Comparison of ENCODE assay signal across 16 cellular contexts in genomic region chr17:31388351-31388750, GRCh38. TPM values are rescaled to one million over a fixed set of nuclear protein-coding genes. Genes with fewer than 3 reads are reported as not detected.
DNase-seq lines count a peak whose midpoint lies in the region; FAIRE-seq and TF ChIP-seq lines count a peak whose summit lies in the region.
"Had no signal": no experiment of that assay in that cellular context is flagged by ENCODE, and none has a peak within 500 bp of the region (broad histone marks: within the 10 kb centered on the region; RNA-seq: fewer than 3 reads in every experiment).

No MANE protein-coding gene starts in this region.

- DNase-seq in CD14-positive monocyte (ENCODE audit: low spot score): no peak
- no peak for DNase-seq in H1 (ENCODE audit: low read depth in 1 of 2, low spot score in 2 of 2)
- DNase-seq in osteoblast (ENCODE audit: insufficient read length, low spot score, missing footprints): peak; percentile 70
- peak; percentile 39 for DNase-seq in type B pancreatic cell (ENCODE audit: extremely low spot score, unreplicated experiment)
- no peak for DNase-seq in dermis blood vessel endothelial cell
- DNase-seq in esophagus muscularis mucosa (ENCODE audit: extremely low spot score): no peak
- no peak for DNase-seq in T-helper 2 cell treated with Interferon-gamma antibody and Interleukin-4, amounts not matched to agents 5 μg/mL and 100 μg/mL, for 36 hours (ENCODE audit: low spot score)
- DNase-seq: BE2C; C1 segment of cervical spinal cord; Caco-2; CD4-positive, alpha-beta T cell had no signal

- no peak overlapping the region for H4K5ac ChIP-seq in H1 (ENCODE audit: insufficient read length, low read depth, low read length)

- H3K56ac ChIP-seq in H1 (replicated peaks; ENCODE audit: insufficient read length, low read depth, low read length): no peak overlapping the region

- H3K4me3 Mint-ChIP-seq in CD14-positive monocyte (peak overlapping the region; percentile 35 to 40), type B pancreatic cell (peak overlapping the region; percentile 53)
- H3K4me3 Mint-ChIP-seq in T-helper 2 cell treated with Interferon-gamma antibody and Interleukin-4, amounts not matched to agents 5 μg/mL and 100 μg/mL, for 36 hours: no peak overlapping the region
- H3K4me3 Mint-ChIP-seq: CD4-positive, alpha-beta T cell had no signal

- TF ChIP-seq CTCF in CD14-positive monocyte (IDR thresholded peaks at IDR 0.05): no peak
- no peak for TF ChIP-seq CTCF in H1 (IDR thresholded peaks at IDR 0.05; ENCODE audit: control extremely low read depth in 1 of 3, insufficient read depth in 1 of 3, low read depth in 1 of 3, low read length in 3 of 3)
- no peak for TF ChIP-seq CTCF in osteoblast (IDR thresholded peaks at IDR 0.05; ENCODE audit: extremely low read depth, low read depth, low read length)
- no peak for TF ChIP-seq CTCF in type B pancreatic cell (conservative IDR thresholded peaks at IDR 0.05)
- no peak for TF ChIP-seq CTCF in esophagus muscularis mucosa (IDR thresholded peaks at IDR 0.05)

- H3K4ac ChIP-seq in H1 (replicated peaks; ENCODE audit: insufficient read length, low read depth, low read length): no peak overlapping the region

- H3K79me1 ChIP-seq in H1 (ENCODE audit: low read depth, low read length): no peaks in the 10 kb centered on the region; the same call in 1 of the 2 replicates

- no peak overlapping the region for H2AK5ac ChIP-seq in H1 (ENCODE audit: low read depth, low read length)

- H2AFZ ChIP-seq in H1 (ENCODE audit: low read length) (no peak overlapping the region), osteoblast (ENCODE audit: low read length) (no peak overlapping the region)

- H3K36me3 ChIP-seq in H1 (ENCODE audit: control insufficient read depth in 2 of 4, insufficient read depth in 4 of 4, low read length in 3 of 4) (no peaks in the 10 kb centered on the region), osteoblast (ENCODE audit: insufficient read depth, low read length) (no peaks in the 10 kb centered on the region), esophagus muscularis mucosa (no peaks in the 10 kb centered on the region)
- H3K36me3 ChIP-seq: BE2C, HAP-1 had no signal

- H3K9me3 Mint-ChIP-seq in CD14-positive monocyte: peaks cover 0 to 16% (median 7%) of the 10 kb centered on the region in 7 donors
- H3K9me3 Mint-ChIP-seq in type B pancreatic cell: no peaks in the 10 kb centered on the region
- no peaks in the 10 kb centered on the region for H3K9me3 Mint-ChIP-seq in T-helper 2 cell treated with Interferon-gamma antibody and Interleukin-4, amounts not matched to agents 5 μg/mL and 100 μg/mL, for 36 hours
- H3K9me3 Mint-ChIP-seq: CD4-positive, alpha-beta T cell had no signal

- H3K4me1 ChIP-seq in H1 (replicated peaks in 1 of 4; ENCODE audit: control insufficient read depth in 3 of 4, insufficient read depth in 4 of 4, low read length in 3 of 4) (peaks cover 0 to 14% (median 9%) of the 10 kb centered on the region in 4 experiments; a peak in 6 of 7 replicates), osteoblast (ENCODE audit: insufficient read depth, low read length) (no peaks in the 10 kb centered on the region), esophagus muscularis mucosa (peaks cover 11 to 20% (median 16%) of the 10 kb centered on the region in 4 donors)
- H3K4me1 ChIP-seq: BE2C, Caco-2 had no signal

- H4K91ac ChIP-seq in H1 (replicated peaks; ENCODE audit: insufficient read length, low read length): peak overlapping the region; percentile 35

- TF ChIP-seq RAD21 in H1 (IDR thresholded peaks at IDR 0.05 in 1 of 2, conservative IDR thresholded peaks at IDR 0.05 in 1 of 2; ENCODE audit: low read depth in 2 of 2, low read length in 2 of 2): no peak

- FAIRE-seq in H1 (lab: Jason Lieb, UNC): no peak
- FAIRE-seq: D721Med, G401.6, GM12892 had no signal

- H3K4me2 ChIP-seq in H1 (ENCODE audit: insufficient read depth in 1 of 2, low read depth in 2 of 2, low read length in 2 of 2) (no peak overlapping the region), osteoblast (ENCODE audit: insufficient read depth, low read length) (no peak overlapping the region)

- intact Hi-C loops in CD14-positive monocyte (cut with micrococcal nuclease) (loop anchor here in 1 of 2 donors (2.0 kb wide), 1 partner anchor 136 kb away; no protein-coding TSS in a partner anchor), esophagus muscularis mucosa (cut with DNase I) (no loop called here)

- CTCF ChIA-PET in H1 (lab: Charles Lee; ENCODE audit: partially characterized antibody): interaction anchor here (0.6 to 3.1 kb wide), 19 partner anchors 8 to 1048 kb away, joined by 3 to 35 read pairs (median 5); no protein-coding TSS in a partner anchor

- H3K9me3 ChIP-seq in H1 (ENCODE audit: insufficient read depth in 2 of 2, low read depth in 1 of 2, low read length in 1 of 2) (no peaks in the 10 kb centered on the region), osteoblast (ENCODE audit: low read depth, low read length) (no peaks in the 10 kb centered on the region), esophagus muscularis mucosa (no peaks in the 10 kb centered on the region)
- H3K9me3 ChIP-seq: BE2C, Caco-2, HAP-1 had no signal

- H3K4me1 Mint-ChIP-seq in CD14-positive monocyte: peaks cover 16% of the 10 kb centered on the region
- H3K4me1 Mint-ChIP-seq in type B pancreatic cell (ENCODE audit: unreplicated experiment): peaks cover 7% of the 10 kb centered on the region
- H3K4me1 Mint-ChIP-seq in T-helper 2 cell treated with Interferon-gamma antibody and Interleukin-4, amounts not matched to agents 5 μg/mL and 100 μg/mL, for 36 hours (ENCODE audit: low read depth): no peaks in the 10 kb centered on the region

- WGBS in H1 (ENCODE audit: extremely low coverage in 1 of 2, insufficient coverage in 1 of 2, insufficient read length in 1 of 2, insufficient replicate concordance in 2 of 2, low coverage in 1 of 2, low lambda C conversion rate in 2 of 2, missing lambda C conversion rate in 1 of 2), 2 experiments: 88% methylated on average over 2 of the region's 2 CpGs; no CpG with 5 or more reads in 1 of the 2 experiments
- WGBS in esophagus muscularis mucosa: 83% methylated on average over 2 of the region's 2 CpGs

- no peak overlapping the region for H3K14ac ChIP-seq in H1 (ENCODE audit: insufficient read length)

- H2BK5ac ChIP-seq in H1 (ENCODE audit: low read depth, low read length): no peak overlapping the region

- H4K20me1 ChIP-seq in H1 (replicated peaks in 1 of 2; ENCODE audit: control insufficient read depth in 1 of 2, insufficient read depth in 2 of 2, low read length in 2 of 2) (peaks cover 2 to 5% of the 10 kb centered on the region in 2 experiments), osteoblast (ENCODE audit: insufficient read depth, low read length) (peaks cover 4% of the 10 kb centered on the region)

- no peak overlapping the region; the same call in 1 of the 2 replicates for H4K8ac ChIP-seq in H1 (ENCODE audit: extremely low read depth, insufficient read depth, low read length)

- H3K27me3 ChIP-seq in H1 (replicated peaks in 1 of 4; ENCODE audit: control insufficient read depth in 3 of 4, extremely low read depth in 1 of 4, insufficient read depth in 3 of 4, low read length in 3 of 4) (peaks cover 1 to 29% (median 22%) of the 10 kb centered on the region in 4 experiments), osteoblast (ENCODE audit: insufficient read depth, low read length) (peaks cover 37% of the 10 kb centered on the region), esophagus muscularis mucosa (peaks cover 3 to 47% (median 20%) of the 10 kb centered on the region in 4 donors)
- H3K27me3 ChIP-seq: BE2C had no signal

- no peak overlapping the region for H2BK15ac ChIP-seq in H1 (ENCODE audit: low read length)

- H3K79me2 ChIP-seq in H1 (ENCODE audit: control insufficient read depth in 1 of 2, insufficient read depth in 2 of 2, low read length in 2 of 2): no peaks in the 10 kb centered on the region
- H3K79me2 ChIP-seq in osteoblast (ENCODE audit: insufficient read depth, low read length): no peaks in the 10 kb centered on the region

- H3K4me3 ChIP-seq in H1 (ENCODE audit: extremely low read depth in 1 of 4, insufficient read depth in 2 of 4, low read depth in 3 of 4, low read length in 4 of 4) (no peak overlapping the region), osteoblast (ENCODE audit: insufficient read depth, low read length) (no peak overlapping the region), esophagus muscularis mucosa (no peak overlapping the region)
- H3K4me3 ChIP-seq: HAP-1 had no signal

- H3K18ac ChIP-seq in H1 (ENCODE audit: extremely low read depth, low read length): no peak overlapping the region

- no peak overlapping the region for H3K27ac Mint-ChIP-seq in CD14-positive monocyte
- H3K27ac Mint-ChIP-seq in type B pancreatic cell: no peak overlapping the region
- no peak overlapping the region for H3K27ac Mint-ChIP-seq in T-helper 2 cell treated with Interferon-gamma antibody and Interleukin-4, amounts not matched to agents 5 μg/mL and 100 μg/mL, for 36 hours
- H3K27ac Mint-ChIP-seq: CD4-positive, alpha-beta T cell had no signal

- peaks cover 45 to 57% (median 46%) of the 10 kb centered on the region in 3 donors for H3K27me3 Mint-ChIP-seq in CD14-positive monocyte (ENCODE audit: low read depth in 3 of 3)
- H3K27me3 Mint-ChIP-seq in type B pancreatic cell: peaks cover 39% of the 10 kb centered on the region
- peaks cover 43% of the 10 kb centered on the region for H3K27me3 Mint-ChIP-seq in T-helper 2 cell treated with Interferon-gamma antibody and Interleukin-4, amounts not matched to agents 5 μg/mL and 100 μg/mL, for 36 hours (ENCODE audit: low read depth)

- H2BK12ac ChIP-seq in H1 (ENCODE audit: low read depth, low read length): no peak overlapping the region

- H3K23ac ChIP-seq in H1 (ENCODE audit: insufficient read length): no peak overlapping the region

- TF ChIP-seq EP300 in H1 (IDR thresholded peaks at IDR 0.05; ENCODE audit: borderline replicate concordance in 1 of 2, low read depth in 2 of 2, low read length in 2 of 2) (no peak), esophagus muscularis mucosa (IDR thresholded peaks at IDR 0.05) (no peak)

- H3K36me3 Mint-ChIP-seq in CD14-positive monocyte (peaks cover 0 to 5% of the 10 kb centered on the region in 2 donors), type B pancreatic cell (peaks cover under 1% of the 10 kb centered on the region)
- H3K36me3 Mint-ChIP-seq in T-helper 2 cell treated with Interferon-gamma antibody and Interleukin-4, amounts not matched to agents 5 μg/mL and 100 μg/mL, for 36 hours (ENCODE audit: low read depth): peaks cover 3% of the 10 kb centered on the region

- H3K27ac ChIP-seq in H1 (ENCODE audit: low read depth, low read length) (no peak overlapping the region), osteoblast (ENCODE audit: low read depth, low read length) (no peak overlapping the region), esophagus muscularis mucosa (replicated peaks in 1 of 4) (no peak overlapping the region)
- H3K27ac ChIP-seq: HL-60 had no signal

- POLR2A ChIA-PET in H1 (lab: Charles Lee; ENCODE audit: partially characterized antibody): interaction anchor here (0.6 kb wide), 1 partner anchor 319 kb away, joined by 3 read pairs; no protein-coding TSS in a partner anchor

- TF ChIP-seq POLR2A in H1 (IDR thresholded peaks at IDR 0.05; ENCODE audit: control extremely low read depth in 1 of 2, low read depth in 2 of 2, low read length in 2 of 2): no peak
- TF ChIP-seq POLR2A in esophagus muscularis mucosa (IDR thresholded peaks at IDR 0.05; ENCODE audit: low read depth): no peak

- no peak overlapping the region for H2BK120ac ChIP-seq in H1 (replicated peaks; ENCODE audit: low read depth, low read length)

- H3K23me2 ChIP-seq in H1 (ENCODE audit: low read depth, low read length): peaks cover 7% of the 10 kb centered on the region; the same call in 1 of the 2 replicates

- no peak overlapping the region for H2BK20ac ChIP-seq in H1 (ENCODE audit: low read length)

- no peak overlapping the region for H3K9ac ChIP-seq in H1 (replicated peaks in 1 of 4; ENCODE audit: extremely low read depth in 1 of 4, low read depth in 3 of 4, low read length in 3 of 4)

RNA-seq across cellular contexts. Expression of gene RAB11FIP4, which starts 3.1 kb away (rescaled TPM):
- 10 to 100 TPM; 10.4 to 16.2 TPM for polyA plus RNA-seq in CD14-positive monocyte
- 53.2 and 60.5 TPM in 2 replicates for total RNA-seq in H1 (2021; fragmentation: NEBNext Ultra II Directional; extraction: Animal tissue kit (Norgen Biotek cat#: 25700))
- 21.7 and 26.0 TPM in 2 replicates for polyA plus RNA-seq in H1 (2011; rRNA removed)
- 34.7 TPM for polyA plus RNA-seq in H1 (2011; cell fraction: cytosol; rRNA removed)
- 41.3 TPM for polyA plus RNA-seq in H1 (2011; cell fraction: nucleus; rRNA removed)
- polyA plus RNA-seq in H1 (2012, experiment 1 of 2): 25.5 to 36.8 TPM (median 34.5 TPM) in 4 replicates
- 13.8 TPM for polyA plus RNA-seq in H1 (2012, experiment 2 of 2)
- 20.5 TPM for polyA plus RNA-seq in H1 (2013, experiment 1 of 2)
- polyA plus RNA-seq in H1 (2013, experiment 2 of 2): 20.5 TPM
- polyA minus RNA-seq in H1 (2011; rRNA and poly(A)+ RNA removed): 44.4 and 58.7 TPM in 2 replicates
- 33.5 TPM for polyA minus RNA-seq in H1 (2011; cell fraction: cytosol; rRNA and poly(A)+ RNA removed)
- polyA minus RNA-seq in H1 (2011; cell fraction: nucleus; rRNA and poly(A)+ RNA removed): 37.3 TPM
- 0.29 and 0.72 TPM in 2 replicates for total RNA-seq in osteoblast
- 32.4 and 44.7 TPM in 2 replicates for total RNA-seq in type B pancreatic cell (ENCODE audit: low replicate concordance)
- total RNA-seq in dermis blood vessel endothelial cell: 0.05 and 0.17 TPM in 2 replicates
- 1 to 10 TPM in 3 of 4 donors, under 1 TPM in 1; 0.75 to 2.3 (median 1.7) TPM for total RNA-seq in esophagus muscularis mucosa

Comparison
In these comparisons a context has a peak if more than half of its experiments do, and no peak if none do; other contexts are left out.
1. DNase-seq: peak in osteoblast (single experiment) and type B pancreatic cell (single experiment); none in CD14-positive monocyte (single experiment), H1 (0 of 2), dermis blood vessel endothelial cell (single experiment), esophagus muscularis mucosa (single experiment) and T-helper 2 cell treated with Interferon-gamma antibody and Interleukin-4, amounts not matched to agents 5 μg/mL and 100 μg/mL, for 36 hours (single experiment).
2. RNA of gene RAB11FIP4, which starts 3.1 kb away (total RNA-seq): 53.2 to 60.5 TPM in H1 and 32.4 to 44.7 TPM in type B pancreatic cell; 0.75 to 2.3 TPM in esophagus muscularis mucosa, 0.29 to 0.72 TPM in osteoblast and 0.05 to 0.17 TPM in dermis blood vessel endothelial cell; every median in the first group is over 10 times any median in the second.